ENCODE assay signal across 2 cellular contexts in the genomic region with DNA sequence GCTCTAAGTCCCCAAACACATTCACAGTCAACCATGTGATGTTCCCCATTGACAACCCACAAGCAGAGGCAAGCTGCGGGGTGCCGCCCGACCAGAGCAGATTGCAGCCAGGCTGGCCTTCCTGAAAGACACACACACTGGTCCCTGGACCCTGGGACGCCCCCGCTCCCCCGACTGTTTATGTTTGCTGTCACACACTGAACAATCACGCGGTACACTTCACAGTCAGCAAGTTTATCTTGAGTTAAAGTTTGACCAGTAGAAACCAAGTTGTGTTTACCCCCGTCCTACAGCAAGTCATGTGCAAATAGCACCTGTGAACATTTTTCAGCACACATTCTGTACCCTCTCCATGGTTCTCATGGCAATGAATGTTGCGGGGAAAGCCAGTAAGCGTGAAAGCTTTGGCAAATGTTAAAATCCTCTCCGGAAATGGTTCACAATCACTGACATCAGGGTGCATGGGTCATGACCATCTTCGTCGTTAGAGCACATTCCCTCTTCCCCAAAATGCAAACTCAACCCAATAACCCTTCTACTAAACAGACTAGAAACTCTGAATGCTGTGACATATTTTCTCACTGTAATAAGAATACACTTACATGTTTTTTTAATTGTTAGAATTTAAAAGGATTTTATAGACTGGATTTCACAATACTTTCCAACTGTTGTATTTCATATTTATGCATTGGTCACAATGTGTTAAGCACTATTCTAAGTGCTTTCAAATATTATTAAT.
TF ChIP-seq lines count a peak whose summit lies in the region.

No MANE protein-coding gene starts in this region.

TF ChIP-seq in GM23338, 12 proteins besides CTCF, POLR2A, EP300 and RAD21:
- TF ChIP-seq, protein P1, sequence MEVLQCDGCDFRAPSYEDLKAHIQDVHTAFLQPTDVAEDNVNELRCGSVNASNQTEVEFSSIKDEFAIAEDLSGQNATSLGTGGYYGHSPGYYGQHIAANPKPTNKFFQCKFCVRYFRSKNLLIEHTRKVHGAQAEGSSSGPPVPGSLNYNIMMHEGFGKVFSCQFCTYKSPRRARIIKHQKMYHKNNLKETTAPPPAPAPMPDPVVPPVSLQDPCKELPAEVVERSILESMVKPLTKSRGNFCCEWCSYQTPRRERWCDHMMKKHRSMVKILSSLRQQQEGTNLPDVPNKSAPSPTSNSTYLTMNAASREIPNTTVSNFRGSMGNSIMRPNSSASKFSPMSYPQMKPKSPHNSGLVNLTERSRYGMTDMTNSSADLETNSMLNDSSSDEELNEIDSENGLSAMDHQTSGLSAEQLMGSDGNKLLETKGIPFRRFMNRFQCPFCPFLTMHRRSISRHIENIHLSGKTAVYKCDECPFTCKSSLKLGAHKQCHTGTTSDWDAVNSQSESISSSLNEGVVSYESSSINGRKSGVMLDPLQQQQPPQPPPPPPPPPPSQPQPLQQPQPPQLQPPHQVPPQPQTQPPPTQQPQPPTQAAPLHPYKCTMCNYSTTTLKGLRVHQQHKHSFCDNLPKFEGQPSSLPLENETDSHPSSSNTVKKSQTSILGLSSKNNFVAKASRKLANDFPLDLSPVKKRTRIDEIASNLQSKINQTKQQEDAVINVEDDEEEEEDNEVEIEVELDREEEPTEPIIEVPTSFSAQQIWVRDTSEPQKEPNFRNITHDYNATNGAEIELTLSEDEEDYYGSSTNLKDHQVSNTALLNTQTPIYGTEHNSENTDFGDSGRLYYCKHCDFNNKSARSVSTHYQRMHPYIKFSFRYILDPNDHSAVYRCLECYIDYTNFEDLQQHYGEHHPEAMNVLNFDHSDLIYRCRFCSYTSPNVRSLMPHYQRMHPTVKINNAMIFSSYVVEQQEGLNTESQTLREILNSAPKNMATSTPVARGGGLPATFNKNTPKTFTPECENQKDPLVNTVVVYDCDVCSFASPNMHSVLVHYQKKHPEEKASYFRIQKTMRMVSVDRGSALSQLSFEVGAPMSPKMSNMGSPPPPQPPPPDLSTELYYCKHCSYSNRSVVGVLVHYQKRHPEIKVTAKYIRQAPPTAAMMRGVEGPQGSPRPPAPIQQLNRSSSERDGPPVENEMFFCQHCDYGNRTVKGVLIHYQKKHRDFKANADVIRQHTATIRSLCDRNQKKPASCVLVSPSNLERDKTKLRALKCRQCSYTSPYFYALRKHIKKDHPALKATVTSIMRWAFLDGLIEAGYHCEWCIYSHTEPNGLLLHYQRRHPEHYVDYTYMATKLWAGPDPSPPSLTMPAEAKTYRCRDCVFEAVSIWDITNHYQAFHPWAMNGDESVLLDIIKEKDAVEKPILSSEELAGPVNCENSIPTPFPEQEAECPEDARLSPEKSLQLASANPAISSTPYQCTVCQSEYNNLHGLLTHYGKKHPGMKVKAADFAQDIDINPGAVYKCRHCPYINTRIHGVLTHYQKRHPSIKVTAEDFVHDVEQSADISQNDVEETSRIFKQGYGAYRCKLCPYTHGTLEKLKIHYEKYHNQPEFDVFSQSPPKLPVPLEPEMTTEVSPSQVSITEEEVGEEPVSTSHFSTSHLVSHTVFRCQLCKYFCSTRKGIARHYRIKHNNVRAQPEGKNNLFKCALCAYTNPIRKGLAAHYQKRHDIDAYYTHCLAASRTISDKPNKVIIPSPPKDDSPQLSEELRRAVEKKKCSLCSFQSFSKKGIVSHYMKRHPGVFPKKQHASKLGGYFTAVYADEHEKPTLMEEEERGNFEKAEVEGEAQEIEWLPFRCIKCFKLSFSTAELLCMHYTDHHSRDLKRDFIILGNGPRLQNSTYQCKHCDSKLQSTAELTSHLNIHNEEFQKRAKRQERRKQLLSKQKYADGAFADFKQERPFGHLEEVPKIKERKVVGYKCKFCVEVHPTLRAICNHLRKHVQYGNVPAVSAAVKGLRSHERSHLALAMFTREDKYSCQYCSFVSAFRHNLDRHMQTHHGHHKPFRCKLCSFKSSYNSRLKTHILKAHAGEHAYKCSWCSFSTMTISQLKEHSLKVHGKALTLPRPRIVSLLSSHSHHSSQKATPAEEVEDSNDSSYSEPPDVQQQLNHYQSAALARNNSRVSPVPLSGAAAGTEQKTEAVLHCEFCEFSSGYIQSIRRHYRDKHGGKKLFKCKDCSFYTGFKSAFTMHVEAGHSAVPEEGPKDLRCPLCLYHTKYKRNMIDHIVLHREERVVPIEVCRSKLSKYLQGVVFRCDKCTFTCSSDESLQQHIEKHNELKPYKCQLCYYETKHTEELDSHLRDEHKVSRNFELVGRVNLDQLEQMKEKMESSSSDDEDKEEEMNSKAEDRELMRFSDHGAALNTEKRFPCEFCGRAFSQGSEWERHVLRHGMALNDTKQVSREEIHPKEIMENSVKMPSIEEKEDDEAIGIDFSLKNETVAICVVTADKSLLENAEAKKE (CRISPR knock-in tag; IDR thresholded peaks at IDR 0.05), result no peak
- TF ChIP-seq POLR2AphosphoS5 (IDR thresholded peaks at IDR 0.05; ENCODE audit: low read depth), result no peak
- no peak for TF ChIP-seq ZNF331 (CRISPR knock-in tag; IDR thresholded peaks at IDR 0.05; ENCODE audit: low read depth)
- TF ChIP-seq, protein P2, sequence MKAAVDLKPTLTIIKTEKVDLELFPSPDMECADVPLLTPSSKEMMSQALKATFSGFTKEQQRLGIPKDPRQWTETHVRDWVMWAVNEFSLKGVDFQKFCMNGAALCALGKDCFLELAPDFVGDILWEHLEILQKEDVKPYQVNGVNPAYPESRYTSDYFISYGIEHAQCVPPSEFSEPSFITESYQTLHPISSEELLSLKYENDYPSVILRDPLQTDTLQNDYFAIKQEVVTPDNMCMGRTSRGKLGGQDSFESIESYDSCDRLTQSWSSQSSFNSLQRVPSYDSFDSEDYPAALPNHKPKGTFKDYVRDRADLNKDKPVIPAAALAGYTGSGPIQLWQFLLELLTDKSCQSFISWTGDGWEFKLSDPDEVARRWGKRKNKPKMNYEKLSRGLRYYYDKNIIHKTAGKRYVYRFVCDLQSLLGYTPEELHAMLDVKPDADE (IDR thresholded peaks at IDR 0.05), result no peak
- TF ChIP-seq EZH2phosphoT487 (IDR thresholded peaks at IDR 0.05; ENCODE audit: unreplicated experiment), result no peak
- TF ChIP-seq, protein P3, sequence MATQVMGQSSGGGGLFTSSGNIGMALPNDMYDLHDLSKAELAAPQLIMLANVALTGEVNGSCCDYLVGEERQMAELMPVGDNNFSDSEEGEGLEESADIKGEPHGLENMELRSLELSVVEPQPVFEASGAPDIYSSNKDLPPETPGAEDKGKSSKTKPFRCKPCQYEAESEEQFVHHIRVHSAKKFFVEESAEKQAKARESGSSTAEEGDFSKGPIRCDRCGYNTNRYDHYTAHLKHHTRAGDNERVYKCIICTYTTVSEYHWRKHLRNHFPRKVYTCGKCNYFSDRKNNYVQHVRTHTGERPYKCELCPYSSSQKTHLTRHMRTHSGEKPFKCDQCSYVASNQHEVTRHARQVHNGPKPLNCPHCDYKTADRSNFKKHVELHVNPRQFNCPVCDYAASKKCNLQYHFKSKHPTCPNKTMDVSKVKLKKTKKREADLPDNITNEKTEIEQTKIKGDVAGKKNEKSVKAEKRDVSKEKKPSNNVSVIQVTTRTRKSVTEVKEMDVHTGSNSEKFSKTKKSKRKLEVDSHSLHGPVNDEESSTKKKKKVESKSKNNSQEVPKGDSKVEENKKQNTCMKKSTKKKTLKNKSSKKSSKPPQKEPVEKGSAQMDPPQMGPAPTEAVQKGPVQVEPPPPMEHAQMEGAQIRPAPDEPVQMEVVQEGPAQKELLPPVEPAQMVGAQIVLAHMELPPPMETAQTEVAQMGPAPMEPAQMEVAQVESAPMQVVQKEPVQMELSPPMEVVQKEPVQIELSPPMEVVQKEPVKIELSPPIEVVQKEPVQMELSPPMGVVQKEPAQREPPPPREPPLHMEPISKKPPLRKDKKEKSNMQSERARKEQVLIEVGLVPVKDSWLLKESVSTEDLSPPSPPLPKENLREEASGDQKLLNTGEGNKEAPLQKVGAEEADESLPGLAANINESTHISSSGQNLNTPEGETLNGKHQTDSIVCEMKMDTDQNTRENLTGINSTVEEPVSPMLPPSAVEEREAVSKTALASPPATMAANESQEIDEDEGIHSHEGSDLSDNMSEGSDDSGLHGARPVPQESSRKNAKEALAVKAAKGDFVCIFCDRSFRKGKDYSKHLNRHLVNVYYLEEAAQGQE (IDR thresholded peaks at IDR 0.05; ENCODE audit: unreplicated experiment), result no peak
- no peak for TF ChIP-seq JUNB (IDR thresholded peaks at IDR 0.05; ENCODE audit: unreplicated experiment)
TF ChIP-seq in GM23338: peak in this region for 0.

TF ChIP-seq in H1, 55 proteins besides CTCF, POLR2A, EP300 and RAD21:
- TF ChIP-seq EGR1 (IDR thresholded peaks at IDR 0.05; ENCODE audit: borderline replicate concordance, low read depth, low read length), result no peak
- TF ChIP-seq TAF7 (optimal IDR thresholded peaks at IDR 0.05; ENCODE audit: borderline replicate concordance, low read depth, low read length), result no peak
- no peak for TF ChIP-seq BACH1 (IDR thresholded peaks at IDR 0.05; ENCODE audit: low read length)
- no peak for TF ChIP-seq ASH2L (IDR thresholded peaks at IDR 0.05; ENCODE audit: low read length)
- no peak for TF ChIP-seq PHF8 (conservative IDR thresholded peaks at IDR 0.05; ENCODE audit: low read depth, low read length)
- TF ChIP-seq TAF1 (IDR thresholded peaks at IDR 0.05; ENCODE audit: low read depth, low read length), result no peak
- TF ChIP-seq, protein P4, sequence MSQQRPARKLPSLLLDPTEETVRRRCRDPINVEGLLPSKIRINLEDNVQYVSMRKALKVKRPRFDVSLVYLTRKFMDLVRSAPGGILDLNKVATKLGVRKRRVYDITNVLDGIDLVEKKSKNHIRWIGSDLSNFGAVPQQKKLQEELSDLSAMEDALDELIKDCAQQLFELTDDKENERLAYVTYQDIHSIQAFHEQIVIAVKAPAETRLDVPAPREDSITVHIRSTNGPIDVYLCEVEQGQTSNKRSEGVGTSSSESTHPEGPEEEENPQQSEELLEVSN (IDR thresholded peaks at IDR 0.05), result no peak
- no peak for TF ChIP-seq YY1 (IDR thresholded peaks at IDR 0.05; ENCODE audit: low read depth, low read length)
- TF ChIP-seq RNF2 (IDR thresholded peaks at IDR 0.05; ENCODE audit: borderline replicate concordance, low read depth, low read length, missing control alignments, poor library complexity, severe bottlenecking), result no peak
- no peak for TF ChIP-seq BCL11A (IDR thresholded peaks at IDR 0.05; ENCODE audit: low read depth in 2 of 2, low read length in 2 of 2)
- TF ChIP-seq HDAC2 (IDR thresholded peaks at IDR 0.05; ENCODE audit: borderline replicate concordance in 1 of 2, low read depth in 2 of 2, low read length in 2 of 2), result no peak
